In genomic region chr16:87391950-87392822, GRCh38 we compare ENCODE assay signal across 8 cellular contexts. TPM values are rescaled to one million over a fixed set of nuclear protein-coding genes. Genes with fewer than 3 reads are reported as not detected.
DNase-seq lines count a peak whose midpoint lies in the region; TF ChIP-seq lines count a peak whose summit lies in the region.

TSS of gene MAP1LC3B (plus strand) at chr16:87392336. CDS start at chr16:87392428, 92 bp downstream.

- TF ChIP-seq CTCF in fibroblast of pulmonary artery (IDR thresholded peaks at IDR 0.05; ENCODE audit: low read length, missing control alignments) (no peak), nephron progenitor cell (IDR thresholded peaks at IDR 0.05) (no peak)

- H3K36me3 Mint-ChIP-seq in nephron progenitor cell (ENCODE audit: low read depth), result peaks cover 16% of the 10 kb centered on the region
- H3K36me3 Mint-ChIP-seq in stimulated activated naive CD8-positive, alpha-beta T cell treated with anti-CD3 and anti-CD28 coated beads, Interleukin-15, Interleukin-2, amounts not matched to agents 100 ng/mL and 50 ng/mL, for 24 hours (ENCODE audit: low read depth), result peaks cover 19% of the 10 kb centered on the region

- DNase-seq in ELF-1 (ENCODE audit: low read depth, low spot score), result peak; percentile 99
- peak; percentile 99 for DNase-seq in H7
- peak; percentile 87 for DNase-seq in MG63
- peak; percentile 91 to 94 for DNase-seq in SHP77 (lab: John Stamatoyannopoulos, UW)
- DNase-seq in activated effector memory CD4-positive, alpha-beta T cell treated with Interleukin-2 at 50 U/mL for 16 hours, result peak; percentile 99
- peak; percentile 97 for DNase-seq in fibroblast of pulmonary artery (ENCODE audit: low read depth)
- DNase-seq in nephron progenitor cell, result peak; percentile 99

- H3K9me3 Mint-ChIP-seq in nephron progenitor cell, result no peaks in the 10 kb centered on the region
- no peaks in the 10 kb centered on the region for H3K9me3 Mint-ChIP-seq in stimulated activated naive CD8-positive, alpha-beta T cell treated with anti-CD3 and anti-CD28 coated beads, Interleukin-15, Interleukin-2, amounts not matched to agents 100 ng/mL and 50 ng/mL, for 24 hours

- peak within 1 kb of the TSS; percentile 90 for H3K4me3 Mint-ChIP-seq in nephron progenitor cell
- peak within 1 kb of the TSS; percentile 94 for H3K4me3 Mint-ChIP-seq in stimulated activated naive CD8-positive, alpha-beta T cell treated with anti-CD3 and anti-CD28 coated beads, Interleukin-15, Interleukin-2, amounts not matched to agents 100 ng/mL and 50 ng/mL, for 24 hours

- H3K9me3 ChIP-seq in MG63, result no peaks in the 10 kb centered on the region

- H3K4me3 ChIP-seq in H7 (ENCODE audit: insufficient read depth, low read depth, low read length), result peak within 1 kb of the TSS; percentile 78
- H3K4me3 ChIP-seq in MG63, result peak within 1 kb of the TSS; percentile 56
- H3K4me3 ChIP-seq in fibroblast of pulmonary artery (replicated peaks; ENCODE audit: low read depth, low read length), result peak within 1 kb of the TSS; percentile 90

- H3K36me3 ChIP-seq in H7 (replicated peaks; ENCODE audit: control insufficient read depth, insufficient read depth, low read length), result no peaks in the 10 kb centered on the region
- H3K36me3 ChIP-seq in MG63, result no peaks in the 10 kb centered on the region

- no peaks in the 10 kb centered on the region for H3K27me3 Mint-ChIP-seq in nephron progenitor cell (ENCODE audit: low read depth, poor library complexity)
- H3K27me3 Mint-ChIP-seq in stimulated activated naive CD8-positive, alpha-beta T cell treated with anti-CD3 and anti-CD28 coated beads, Interleukin-15, Interleukin-2, amounts not matched to agents 100 ng/mL and 50 ng/mL, for 24 hours, result no peaks in the 10 kb centered on the region

- H3K27ac Mint-ChIP-seq in nephron progenitor cell, result peak within 1 kb of the TSS; percentile 98
- peak within 1 kb of the TSS; percentile 94 for H3K27ac Mint-ChIP-seq in stimulated activated naive CD8-positive, alpha-beta T cell treated with anti-CD3 and anti-CD28 coated beads, Interleukin-15, Interleukin-2, amounts not matched to agents 100 ng/mL and 50 ng/mL, for 24 hours

- H3K27me3 ChIP-seq in H7 (ENCODE audit: control insufficient read depth, insufficient read depth, low read length) (no peaks in the 10 kb centered on the region), MG63 (no peaks in the 10 kb centered on the region)

- H3K4me1 Mint-ChIP-seq in nephron progenitor cell, result peaks cover 46% of the 10 kb centered on the region
- H3K4me1 Mint-ChIP-seq in stimulated activated naive CD8-positive, alpha-beta T cell treated with anti-CD3 and anti-CD28 coated beads, Interleukin-15, Interleukin-2, amounts not matched to agents 100 ng/mL and 50 ng/mL, for 24 hours (ENCODE audit: low read depth), result peaks cover 64% of the 10 kb centered on the region

RNA-seq across cellular contexts. Expression of gene MAP1LC3B, which starts in this region (rescaled TPM):
- 15.8 and 20.1 TPM in 2 replicates for total RNA-seq in H7 (2014; rRNA removed; shearing (Covaris generic))
- total RNA-seq in MG63 (2014; rRNA removed; shearing (Covaris generic); ENCODE audit: low replicate concordance), result 7.9 and 16.0 TPM in 2 replicates

Comparison
In these comparisons a context has a peak if more than half of its experiments do, and no peak if none do; other contexts are left out.
1. Peak in every context shown above with its lines: DNase-seq and H3K4me3 ChIP-seq.